ENCODE assay signal across 2 cellular contexts in genomic region chr1:7500381-7501258, GRCh38.
A peak's percentile ranks its signal among the peaks of the same experiment; 100 is the strongest.
TF ChIP-seq lines count a peak whose summit lies in the region.

No MANE protein-coding gene starts in this region.

TF ChIP-seq in IMR-90, 13 proteins besides CTCF, POLR2A, EP300 and RAD21:
- TF ChIP-seq MAFK (IDR thresholded peaks at IDR 0.05; ENCODE audit: low read depth, low read length) (peak; percentile 74), ELK1 (IDR thresholded peaks at IDR 0.05; ENCODE audit: borderline replicate concordance, low read depth, low read length) (no peak), RCOR1 (IDR thresholded peaks at IDR 0.05; ENCODE audit: insufficient replicate concordance, low read length) (no peak), CEBPB (IDR thresholded peaks at IDR 0.05; ENCODE audit: low read depth, low read length) (no peak)
TF ChIP-seq in IMR-90: peak in this region for 1.

TF ChIP-seq in GM12878, 131 proteins besides CTCF, POLR2A, EP300 and RAD21:
- TF ChIP-seq BCL3 (IDR thresholded peaks at IDR 0.05; ENCODE audit: borderline replicate concordance, insufficient read depth, low read depth, low read length, poor library complexity, severe bottlenecking) (peak; percentile 39), NR2F1 (conservative IDR thresholded peaks at IDR 0.05) (no peak)
